ENCODE assay signal across 22 cellular contexts in the genomic region with DNA sequence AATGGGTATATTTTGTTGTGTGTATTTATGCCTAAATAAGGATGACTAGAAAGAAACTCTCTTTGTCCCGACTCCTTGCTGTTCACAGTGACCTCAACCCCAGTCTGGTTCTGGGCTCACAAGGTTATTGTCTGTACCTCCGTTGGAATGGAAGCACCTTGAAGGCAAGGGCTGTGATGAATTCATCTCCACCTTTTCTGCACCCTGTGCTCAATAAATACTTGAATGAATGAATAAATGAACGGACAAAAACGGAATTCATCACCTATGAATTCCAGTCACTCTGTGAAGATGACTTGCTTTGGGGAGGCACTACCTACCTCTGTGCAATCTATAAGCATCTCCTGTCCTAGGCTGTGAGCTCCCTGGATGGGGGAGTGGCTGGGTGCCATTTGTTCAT. TPM values are rescaled to one million over a fixed set of nuclear protein-coding genes. Genes with fewer than 3 reads are reported as not detected.
DNase-seq lines count a peak whose midpoint lies in the region; ATAC-seq and TF ChIP-seq lines count a peak whose summit lies in the region.
"Had no signal": no experiment of that assay in that cellular context is flagged by ENCODE, and none has a peak within 500 bp of the region (broad histone marks: within the 10 kb centered on the region; RNA-seq: fewer than 3 reads in every experiment).

No MANE protein-coding gene starts in this region.

- peak overlapping the region; percentile 95 for H3K27ac ChIP-seq in right cardiac atrium (ENCODE audit: low read length)
- H3K27ac ChIP-seq in gastroesophageal sphincter = peak overlapping the region; percentile 84 to 98 (median 98)
- H3K27ac ChIP-seq in gastrocnemius medialis = peak overlapping the region; percentile 59 to 91 (median 88)
- H3K27ac ChIP-seq in vagina = peak overlapping the region; percentile 76

- H3K4me1 ChIP-seq in right cardiac atrium (ENCODE audit: control insufficient read depth, insufficient read depth, low read length) (peaks cover 59% of the 10 kb centered on the region), gastroesophageal sphincter (peaks cover 15 to 100% (median 95%) of the 10 kb centered on the region in 3 donors), gastrocnemius medialis (peaks cover 80 to 91% of the 10 kb centered on the region in 2 donors), vagina (peaks cover 87% of the 10 kb centered on the region)

- ATAC-seq in right cardiac atrium = no peak
- ATAC-seq in left ventricle myocardium superior = no peak
- ATAC-seq in gastroesophageal sphincter = no peak
- ATAC-seq in gastrocnemius medialis = no peak
- ATAC-seq: effector memory CD8-positive, alpha-beta T cell; HCT116 had no signal

- no peaks in the 10 kb centered on the region for H3K9me3 ChIP-seq in right cardiac atrium (ENCODE audit: control insufficient read depth, low read length)
- H3K9me3 ChIP-seq in gastroesophageal sphincter = no peaks in the 10 kb centered on the region
- H3K9me3 ChIP-seq in gastrocnemius medialis = no peaks in the 10 kb centered on the region
- no peaks in the 10 kb centered on the region for H3K9me3 ChIP-seq in vagina

- DNase-seq in right cardiac atrium (no peak), left ventricle myocardium superior (no peak), gastrocnemius medialis (no peak), vagina (ENCODE audit: extremely low spot score in 2 of 2) (no peak), epidermal melanocyte (ENCODE audit: insufficient read length, low spot score) (no peak), KG1 (lab: John Stamatoyannopoulos, UW) (no peak), COLO829 (ENCODE audit: low spot score) (no peak)
- DNase-seq: activated CD4-positive, alpha-beta T cell treated with anti-CD3 and anti-CD28 coated beads, Interleukin-2, amount 50 U/mL, for 4 hours; activated gamma-delta T cell; amygdala; CD4-positive, alpha-beta T cell; DMS53; effector memory CD8-positive, alpha-beta T cell; midbrain; NCI-H1694; NCI-H748 treated with DMSO at 0.1 percent for 48 hours; SIG-M5; stimulated activated CD4-positive, alpha-beta T cell treated with anti-CD3 and anti-CD28 coated beads, Interleukin-1b, Interleukin-23, amount 100 ng/mL, for 48 hours; stimulated activated naive CD4-positive, alpha-beta T cell; T-helper 1 cell had no signal

- in situ Hi-C loops in gastrocnemius medialis (cut with MboI; ENCODE audit: low sequenced_read_pairs in 4 of 4) = loop anchor here in 1 of 4 donors (10.0 kb wide), 1 partner anchor 67 kb away; no protein-coding TSS in a partner anchor

- H3K27me3 ChIP-seq in right cardiac atrium (ENCODE audit: control insufficient read depth, insufficient read depth) = no peaks in the 10 kb centered on the region
- H3K27me3 ChIP-seq in gastroesophageal sphincter = no peaks in the 10 kb centered on the region
- no peaks in the 10 kb centered on the region for H3K27me3 ChIP-seq in gastrocnemius medialis
- no peaks in the 10 kb centered on the region for H3K27me3 ChIP-seq in vagina

- TF ChIP-seq EP300 in gastroesophageal sphincter (IDR thresholded peaks at IDR 0.05) = no peak

- H3K36me3 ChIP-seq in gastroesophageal sphincter (peaks cover 0 to 47% of the 10 kb centered on the region in 2 donors), gastrocnemius medialis (peaks cover 0 to 5% of the 10 kb centered on the region in 2 donors), vagina (peaks cover 0 to 17% of the 10 kb centered on the region in 2 donors)

- H3K4me3 ChIP-seq in right cardiac atrium (ENCODE audit: low read length) (no peak overlapping the region), gastroesophageal sphincter (no peak overlapping the region), gastrocnemius medialis (no peak overlapping the region), vagina (no peak overlapping the region)

- WGBS in right cardiac atrium = 76% methylated on average over 4 of the region's 4 CpGs
- WGBS in gastroesophageal sphincter (ENCODE audit: low coverage in 1 of 2), 2 donors = 48 to 100% methylated on average over 1 to 4 of the region's 4 CpGs

- TF ChIP-seq POLR2A in gastroesophageal sphincter (IDR thresholded peaks at IDR 0.05) (no peak), gastrocnemius medialis (IDR thresholded peaks at IDR 0.05) (no peak), vagina (IDR thresholded peaks at IDR 0.05) (no peak)

- TF ChIP-seq CTCF in gastroesophageal sphincter (IDR thresholded peaks at IDR 0.05) = no peak
- no peak for TF ChIP-seq CTCF in gastrocnemius medialis (IDR thresholded peaks at IDR 0.05 in 4 of 5, conservative IDR thresholded peaks at IDR 0.05 in 1 of 5)
- TF ChIP-seq CTCF in vagina (IDR thresholded peaks at IDR 0.05) = no peak

- intact Hi-C loops in right cardiac atrium (cut with DNase I) = loop anchor here in 2 of 4 donors (5.0 to 10.0 kb wide), 2 partner anchors 39 to 47 kb away; a partner anchor contains a TSS
- intact Hi-C loops in left ventricle myocardium superior (cut with micrococcal nuclease) = loop anchor here (10.0 kb wide), 1 partner anchor 57 kb away; no protein-coding TSS in a partner anchor
- intact Hi-C loops in gastrocnemius medialis (cut with DNase I; ENCODE audit: low total_unique reads) = loop anchor here (2.0 to 5.0 kb wide), 2 partner anchors 39 to 64 kb away; a partner anchor contains a TSS
- intact Hi-C loops in vagina (cut with DNase I) = loop anchor here (5.0 kb wide), 1 partner anchor 39 kb away; a partner anchor contains a TSS

RNA-seq across cellular contexts. Expression of a gene that starts 39.3 kb away (rescaled TPM):
- total RNA-seq in right cardiac atrium (100 to 1,000 TPM; 320 to 659 (median 492) TPM), left ventricle myocardium superior (269 TPM), gastroesophageal sphincter (1,000 to 10,000 TPM in 1 of 4 donors, 100 to 1,000 TPM in 3; 311 to 1,021 (median 351) TPM), gastrocnemius medialis (100 to 1,000 TPM in 1 of 4 donors, 10 to 100 TPM in 3; 68.9 to 108 (median 83.5) TPM), vagina (179 TPM)
- 257 TPM for polyA plus RNA-seq in right cardiac atrium
